22 cellular contexts compared by ENCODE assay signal in genomic region chrX:119589810-119590209, GRCh38.
"Had no signal": no experiment of that assay in that cellular context is flagged by ENCODE, and none has a peak within 500 bp of the region (broad histone marks: within the 10 kb centered on the region; RNA-seq: fewer than 3 reads in every experiment).

No MANE protein-coding gene starts in this region.

- H3K36me3 ChIP-seq: brain microvascular endothelial cell had no signal

- H3K27me3 ChIP-seq: brain microvascular endothelial cell, cardiac muscle cell had no signal

- DNase-seq: activated CD4-positive, alpha-beta T cell treated with anti-CD3 and anti-CD28 coated beads for 48 hours; activated CD4-positive, alpha-beta T cell treated with anti-CD3 and anti-CD28 coated beads, Interleukin-2, amount 50 U/mL, for 4 hours; activated CD4-positive, CD25-positive, alpha-beta regulatory T cell treated with anti-CD3 and anti-CD28 coated beads, Interleukin-2, amount 50 U/mL, for 72 hours; activated CD8-positive, alpha-beta memory T cell treated with anti-CD3 and anti-CD28 coated beads, Interleukin-2, amount 50 U/mL, for 48 hours; activated CD8-positive, alpha-beta T cell treated with anti-CD3 and anti-CD28 coated beads, Interleukin-2, amount 10 ng/mL, durations not matched to agents 7 days and 5 days; activated effector memory CD4-positive, alpha-beta T cell treated with anti-CD3 and anti-CD28 coated beads, Interleukin-2, amount 50 U/mL, for 16 hours; activated naive CD4-positive, alpha-beta T cell treated with Interleukin-2 at 50 U/mL for 16 hours; activated T-cell treated with anti-CD3 and anti-CD28 coated beads, Interleukin-2, amount 50 U/mL, for 1 hour; brain microvascular endothelial cell; MM.1S; NCI-H1105 treated with DMSO at 0.1 percent for 48 hours; NCI-H1436 treated with DMSO at 0.1 percent for 48 hours; NCI-H187; NCI-H2081; NCI-H446; NCI-H524; SHP77 treated with DMSO at 0.1 percent for 48 hours; T-helper 17 cell; T-helper 9 cell had no signal

- H3K4me3 Mint-ChIP-seq: activated CD8-positive, alpha-beta T cell treated with anti-CD3 and anti-CD28 coated beads, Interleukin-2, amount 10 ng/mL, durations not matched to agents 7 days and 5 days; T-helper 17 cell; WTC11 had no signal

- H3K9me3 Mint-ChIP-seq: activated naive CD4-positive, alpha-beta T cell treated with anti-CD3 and anti-CD28 coated beads, Interleukin-2, amount 50 U/mL, for 72 hours; WTC11 had no signal

- H3K27ac Mint-ChIP-seq: activated CD8-positive, alpha-beta T cell treated with anti-CD3 and anti-CD28 coated beads, Interleukin-2, amount 10 ng/mL, durations not matched to agents 7 days and 5 days; T-helper 17 cell; WTC11 had no signal

- H3K4me3 ChIP-seq: cardiac muscle cell had no signal

- ATAC-seq: activated CD8-positive, alpha-beta T cell treated with anti-CD3 and anti-CD28 coated beads, Interleukin-2, amount 10 ng/mL, durations not matched to agents 7 days and 5 days; activated naive CD4-positive, alpha-beta T cell treated with anti-CD3 and anti-CD28 coated beads, Interleukin-2, amount 50 U/mL, for 72 hours; T-helper 17 cell; WTC11 had no signal

- H3K27me3 Mint-ChIP-seq: T-helper 17 cell had no signal

- H3K27ac ChIP-seq: brain microvascular endothelial cell, cardiac muscle cell had no signal

- H3K4me1 Mint-ChIP-seq: T-helper 17 cell, WTC11 had no signal
